ENCODE assay signal across 20 cellular contexts in the genomic region with DNA sequence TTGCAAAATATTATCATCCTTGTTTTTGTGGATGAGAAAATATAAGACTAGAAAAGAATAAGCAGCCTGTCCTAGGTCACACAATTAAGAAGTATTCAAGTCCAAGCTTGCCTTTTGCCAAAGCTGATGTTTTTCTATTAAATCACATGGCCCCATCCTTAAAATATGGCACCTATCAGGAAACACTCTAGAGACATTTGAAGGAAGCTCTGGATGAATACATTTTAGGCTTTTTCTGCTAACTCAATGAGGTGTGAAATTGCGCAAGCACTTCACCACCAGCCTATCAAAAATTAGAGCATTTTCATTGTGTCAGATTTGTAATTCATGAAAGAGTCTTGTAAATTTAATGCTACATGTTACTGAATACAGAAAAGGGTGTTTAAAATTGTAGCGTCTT.
DNase-seq lines count a peak whose midpoint lies in the region; ATAC-seq, FAIRE-seq and TF ChIP-seq lines count a peak whose summit lies in the region.
"Had no signal": no experiment of that assay in that cellular context is flagged by ENCODE, and none has a peak within 500 bp of the region (broad histone marks: within the 10 kb centered on the region; RNA-seq: fewer than 3 reads in every experiment).

No MANE protein-coding gene starts in this region.

- TF ChIP-seq CTCF in MCF 10A (IDR thresholded peaks at IDR 0.05; ENCODE audit: unreplicated experiment): no peak
- TF ChIP-seq CTCF in breast epithelium (IDR thresholded peaks at IDR 0.05): no peak
- no peak for TF ChIP-seq CTCF in H1 (IDR thresholded peaks at IDR 0.05; ENCODE audit: control extremely low read depth in 1 of 3, insufficient read depth in 1 of 3, low read depth in 1 of 3, low read length in 3 of 3)
- no peak for TF ChIP-seq CTCF in smooth muscle cell (IDR thresholded peaks at IDR 0.05; ENCODE audit: borderline replicate concordance, insufficient read depth, poor library complexity, severe bottlenecking)
- no peak for TF ChIP-seq CTCF in transverse colon (IDR thresholded peaks at IDR 0.05)

- H3K18ac ChIP-seq in H1 (ENCODE audit: extremely low read depth, low read length): no peak overlapping the region

- H3F3A ChIP-seq in smooth muscle cell (ENCODE audit: low read depth): peaks cover 22% of the 10 kb centered on the region

- no peak overlapping the region for H3K4me3 Mint-ChIP-seq in MCF 10A (ENCODE audit: unreplicated experiment)
- H3K4me3 Mint-ChIP-seq: CD14-positive monocyte; T-helper 1 cell treated with Interleukin-12 subunit alpha and Interleukin-12 subunit beta and Interleukin-4 antibody, amounts not matched to agents 30 μg/mL and 1 μg/mL, for 36 hours had no signal

- H3K14ac ChIP-seq in H1 (ENCODE audit: insufficient read length): no peak overlapping the region

- no peak for TF ChIP-seq RAD21 in H1 (IDR thresholded peaks at IDR 0.05 in 1 of 2, conservative IDR thresholded peaks at IDR 0.05 in 1 of 2; ENCODE audit: low read depth in 2 of 2, low read length in 2 of 2)

- no peak for TF ChIP-seq EP300 in H1 (IDR thresholded peaks at IDR 0.05; ENCODE audit: borderline replicate concordance in 1 of 2, low read depth in 2 of 2, low read length in 2 of 2)
- TF ChIP-seq EP300 in transverse colon (IDR thresholded peaks at IDR 0.05; ENCODE audit: low read depth): no peak

- no peaks in the 10 kb centered on the region for H3K79me1 ChIP-seq in H1 (ENCODE audit: low read depth, low read length)

- H3K36me3 ChIP-seq in breast epithelium (no peaks in the 10 kb centered on the region), H1 (ENCODE audit: control insufficient read depth in 2 of 4, insufficient read depth in 4 of 4, low read length in 3 of 4) (no peaks in the 10 kb centered on the region), smooth muscle cell (ENCODE audit: low read depth) (no peaks in the 10 kb centered on the region), transverse colon (no peaks in the 10 kb centered on the region)

- ATAC-seq in GM21786 (IDR thresholded peaks at IDR 0.05; ENCODE audit: unreplicated experiment): no peak

- CTCF ChIA-PET in MCF 10A (lab: Yijun Ruan, JAX): no interaction called here
- CTCF ChIA-PET in H1 (lab: Charles Lee; ENCODE audit: partially characterized antibody): no interaction called here

- no peak overlapping the region for H2BK12ac ChIP-seq in H1 (ENCODE audit: low read depth, low read length)

- no peak for FAIRE-seq in H1 (lab: Jason Lieb, UNC)
- FAIRE-seq: GM12892 had no signal

- H3K27ac ChIP-seq in breast epithelium (no peak overlapping the region), H1 (ENCODE audit: low read depth, low read length) (no peak overlapping the region), smooth muscle cell (ENCODE audit: low read depth) (peak overlapping the region; percentile 16), transverse colon (no peak overlapping the region)

- H3K4me2 ChIP-seq in H1 (ENCODE audit: insufficient read depth in 1 of 2, low read depth in 2 of 2, low read length in 2 of 2) (no peak overlapping the region), smooth muscle cell (peak overlapping the region; percentile 67)

- no peak for TF ChIP-seq POLR2A in breast epithelium (IDR thresholded peaks at IDR 0.05)
- no peak for TF ChIP-seq POLR2A in H1 (IDR thresholded peaks at IDR 0.05; ENCODE audit: control extremely low read depth in 1 of 2, low read depth in 2 of 2, low read length in 2 of 2)
- TF ChIP-seq POLR2A in transverse colon (IDR thresholded peaks at IDR 0.05): no peak

- H2BK15ac ChIP-seq in H1 (ENCODE audit: low read length): no peak overlapping the region

- no peak overlapping the region for H3K4ac ChIP-seq in H1 (replicated peaks; ENCODE audit: insufficient read length, low read depth, low read length)

- H3K9me3 Mint-ChIP-seq in MCF 10A (ENCODE audit: unreplicated experiment): no peaks in the 10 kb centered on the region
- H3K9me3 Mint-ChIP-seq: T-helper 1 cell treated with Interleukin-12 subunit alpha and Interleukin-12 subunit beta and Interleukin-4 antibody, amounts not matched to agents 30 μg/mL and 1 μg/mL, for 36 hours had no signal

- H3K27me3 Mint-ChIP-seq in MCF 10A (ENCODE audit: insufficient read depth, unreplicated experiment): no peaks in the 10 kb centered on the region

- BruUV-seq in MCF 10A (replicated peaks; lab: Mats Ljungman, UMichigan): no TSS peak

- H3K4me1 Mint-ChIP-seq in MCF 10A (ENCODE audit: insufficient read depth, unreplicated experiment): no peaks in the 10 kb centered on the region
- H3K4me1 Mint-ChIP-seq: CD14-positive monocyte had no signal

- no peak overlapping the region for H2BK20ac ChIP-seq in H1 (ENCODE audit: low read length)

- no peak overlapping the region for H4K5ac ChIP-seq in H1 (ENCODE audit: insufficient read length, low read depth, low read length)

- H3K4me3 ChIP-seq in breast epithelium (no peak overlapping the region), H1 (ENCODE audit: extremely low read depth in 1 of 4, insufficient read depth in 2 of 4, low read depth in 3 of 4, low read length in 4 of 4) (no peak overlapping the region), smooth muscle cell (no peak overlapping the region), transverse colon (no peak overlapping the region)

- H3K27ac Mint-ChIP-seq in MCF 10A (ENCODE audit: low read depth, unreplicated experiment): no peak overlapping the region
- H3K27ac Mint-ChIP-seq: CD14-positive monocyte; T-helper 1 cell treated with Interleukin-12 subunit alpha and Interleukin-12 subunit beta and Interleukin-4 antibody, amounts not matched to agents 30 μg/mL and 1 μg/mL, for 36 hours had no signal

- in situ Hi-C loops in transverse colon (cut with MboI; ENCODE audit: low pct_ligation_motif_present in 1 of 4, low pct_unique_long_range_greater_than_20kb in 1 of 4, low sequenced_read_pairs in 3 of 4): no loop called here

- H3K9me3 ChIP-seq in breast epithelium (no peaks in the 10 kb centered on the region), H1 (ENCODE audit: insufficient read depth in 2 of 2, low read depth in 1 of 2, low read length in 1 of 2) (no peaks in the 10 kb centered on the region), smooth muscle cell (replicated peaks; ENCODE audit: low read depth) (no peaks in the 10 kb centered on the region), transverse colon (no peaks in the 10 kb centered on the region)
- H3K9me3 ChIP-seq: Caco-2 had no signal

- no peaks in the 10 kb centered on the region for H3K36me3 Mint-ChIP-seq in MCF 10A (ENCODE audit: insufficient read depth, unreplicated experiment)
- H3K36me3 Mint-ChIP-seq: CD14-positive monocyte had no signal

- DNase-seq in MCF 10A (ENCODE audit: unreplicated experiment) (peak; percentile 5), breast epithelium (ENCODE audit: low spot score in 2 of 2) (no peak), NCI-H345 (lab: John Stamatoyannopoulos, UW) (peak; percentile 72), H1 (ENCODE audit: low read depth in 1 of 2, low spot score in 2 of 2) (no peak), smooth muscle cell (lab: John Stamatoyannopoulos, UW; ENCODE audit: unreplicated experiment) (no peak), transverse colon (no peak), GM19240 (ENCODE audit: insufficient read length, low spot score) (no peak)
- DNase-seq: AML-193; Caco-2; DMS153; Kasumi-1; NCI-H1436; NCI-H526; NK-92 treated with Interleukin-12 subunit alpha and Interleukin-12 subunit beta, amount 100 ng/mL, for 24 hours; RPMI8226; SIG-M5 had no signal

- intact Hi-C loops in MCF 10A (cut with micrococcal nuclease): no loop called here
- intact Hi-C loops in breast epithelium (cut with DNase I; ENCODE audit: low total_unique reads): no loop called here
- intact Hi-C loops in transverse colon (cut with DNase I; ENCODE audit: low total_unique reads): no loop called here

- H3K9ac ChIP-seq in H1 (replicated peaks in 1 of 4; ENCODE audit: extremely low read depth in 1 of 4, low read depth in 3 of 4, low read length in 3 of 4) (no peak overlapping the region), smooth muscle cell (ENCODE audit: low read depth) (no peak overlapping the region)

- H4K91ac ChIP-seq in H1 (replicated peaks; ENCODE audit: insufficient read length, low read length): no peak overlapping the region

- H3K79me2 ChIP-seq in H1 (ENCODE audit: control insufficient read depth in 1 of 2, insufficient read depth in 2 of 2, low read length in 2 of 2) (no peaks in the 10 kb centered on the region), smooth muscle cell (ENCODE audit: low read depth) (no peaks in the 10 kb centered on the region)

- no peaks in the 10 kb centered on the region for H3K27me3 ChIP-seq in breast epithelium
- no peaks in the 10 kb centered on the region for H3K27me3 ChIP-seq in H1 (replicated peaks in 1 of 4; ENCODE audit: control insufficient read depth in 3 of 4, extremely low read depth in 1 of 4, insufficient read depth in 3 of 4, low read length in 3 of 4)
- H3K27me3 ChIP-seq in smooth muscle cell (ENCODE audit: low read depth): no peaks in the 10 kb centered on the region
- no peaks in the 10 kb centered on the region for H3K27me3 ChIP-seq in transverse colon

- H2BK5ac ChIP-seq in H1 (ENCODE audit: low read depth, low read length): no peak overlapping the region

- H2AK5ac ChIP-seq in H1 (ENCODE audit: low read depth, low read length): no peak overlapping the region

- no peaks in the 10 kb centered on the region for H4K20me1 ChIP-seq in H1 (replicated peaks in 1 of 2; ENCODE audit: control insufficient read depth in 1 of 2, insufficient read depth in 2 of 2, low read length in 2 of 2)
- no peaks in the 10 kb centered on the region for H4K20me1 ChIP-seq in smooth muscle cell (ENCODE audit: low read depth)

- H2BK120ac ChIP-seq in H1 (replicated peaks; ENCODE audit: low read depth, low read length): no peak overlapping the region

- H3K56ac ChIP-seq in H1 (replicated peaks; ENCODE audit: insufficient read length, low read depth, low read length): no peak overlapping the region

- POLR2A ChIA-PET in MCF 10A (lab: Yijun Ruan, JAX): no interaction called here
- POLR2A ChIA-PET in H1 (lab: Charles Lee; ENCODE audit: partially characterized antibody): no interaction called here

- no peaks in the 10 kb centered on the region for H3K23me2 ChIP-seq in H1 (ENCODE audit: low read depth, low read length)

- no peaks in the 10 kb centered on the region for H3K4me1 ChIP-seq in breast epithelium
- no peaks in the 10 kb centered on the region for H3K4me1 ChIP-seq in H1 (replicated peaks in 1 of 4; ENCODE audit: control insufficient read depth in 3 of 4, insufficient read depth in 4 of 4, low read length in 3 of 4)
- H3K4me1 ChIP-seq in smooth muscle cell (ENCODE audit: low read depth): peaks cover 39% of the 10 kb centered on the region
- H3K4me1 ChIP-seq in transverse colon: no peaks in the 10 kb centered on the region
- H3K4me1 ChIP-seq: Caco-2 had no signal

- H4K8ac ChIP-seq in H1 (ENCODE audit: extremely low read depth, insufficient read depth, low read length): no peak overlapping the region

- H3K23ac ChIP-seq in H1 (ENCODE audit: insufficient read length): no peak overlapping the region

- 98% methylated on average over 2 of the region's 2 CpGs; no CpG with 5 or more reads in 1 of the 2 experiments for WGBS in H1 (ENCODE audit: extremely low coverage in 1 of 2, insufficient coverage in 1 of 2, insufficient read length in 1 of 2, insufficient replicate concordance in 2 of 2, low coverage in 1 of 2, low lambda C conversion rate in 2 of 2, missing lambda C conversion rate in 1 of 2), 2 experiments
- 92% methylated on average over 2 of the region's 2 CpGs for WGBS in smooth muscle cell (ENCODE audit: low lambda C conversion rate)
- WGBS in transverse colon (ENCODE audit: low coverage in 1 of 2), 2 donors: 84 to 95% methylated on average over 2 of the region's 2 CpGs

- H2AFZ ChIP-seq in H1 (ENCODE audit: low read length) (no peak overlapping the region), smooth muscle cell (ENCODE audit: low read depth) (no peak overlapping the region)

Comparison
In these comparisons a context has a peak if more than half of its experiments do, and no peak if none do; other contexts are left out.
1. DNase-seq: peak in MCF 10A (single experiment) and NCI-H345 (single experiment); none in breast epithelium (0 of 2), H1 (0 of 2), smooth muscle cell (single experiment), transverse colon (single experiment) and GM19240 (single experiment).